ENCODE assay signal across 8 cellular contexts in genomic region chr11:46367244-46367915, GRCh38. TPM values are rescaled to one million over a fixed set of nuclear protein-coding genes. Genes with fewer than 3 reads are reported as not detected.
A peak's percentile ranks its signal among the peaks of the same experiment; 100 is the strongest.
DNase-seq lines count a peak whose midpoint lies in the region; ATAC-seq, FAIRE-seq and TF ChIP-seq lines count a peak whose summit lies in the region.

No MANE protein-coding gene starts in this region.

- no peak overlapping the region for H2AFZ ChIP-seq in K562 (ENCODE audit: low read depth, low read length)

- H3K36me3 ChIP-seq in WERI-Rb-1: peaks cover 41% of the 10 kb centered on the region
- peaks cover 73% of the 10 kb centered on the region; the same call in 2 of the 3 replicates for H3K36me3 ChIP-seq in K562 (ENCODE audit: control insufficient read depth, insufficient read depth, low read length)

- H3K27me3 ChIP-seq in HL-60 (ENCODE audit: insufficient read depth, poor library complexity, severe bottlenecking) (no peaks in the 10 kb centered on the region), WERI-Rb-1 (ENCODE audit: insufficient read depth, low read depth, severe bottlenecking) (no peaks in the 10 kb centered on the region), K562 (ENCODE audit: control insufficient read depth in 2 of 2, insufficient read depth in 2 of 2, low read length in 2 of 2) (no peaks in the 10 kb centered on the region)

- POLR2A ChIA-PET in K562 (lab: Yijun Ruan, JAX): interaction anchor here (0.6 kb wide), 1 partner anchor 54 kb away, joined by 5 read pairs; no protein-coding TSS in a partner anchor

- no peak for TF ChIP-seq POLR2A in K562 (conservative IDR thresholded peaks at IDR 0.05)

- H3K4me3 ChIP-seq in HL-60 (replicated peaks; ENCODE audit: insufficient read depth, low read length) (no peak overlapping the region), WERI-Rb-1 (ENCODE audit: low read depth, low read length) (no peak overlapping the region), K562 (no peak overlapping the region)

- H3K9me3 ChIP-seq in WERI-Rb-1 (ENCODE audit: severe bottlenecking) (no peaks in the 10 kb centered on the region), K562 (replicated peaks; ENCODE audit: control insufficient read depth, insufficient read depth, low read depth, low read length) (no peaks in the 10 kb centered on the region)

- TF ChIP-seq CTCF in HL-60 (IDR thresholded peaks at IDR 0.05; ENCODE audit: insufficient read depth, low read length) (peak; percentile 65), WERI-Rb-1 (IDR thresholded peaks at IDR 0.05; ENCODE audit: low read depth, low read length) (peak; percentile 92), K562 (IDR thresholded peaks at IDR 0.05 in 2 of 3, conservative IDR thresholded peaks at IDR 0.05 in 1 of 3; ENCODE audit: insufficient read depth in 2 of 3, low read depth in 1 of 3, low read length in 3 of 3) (peak; percentile 81 to 89 (median 84))

- DNase-seq in A172 (ENCODE audit: low spot score): peak; percentile 54
- peak in 1 of 2 experiments; percentile 67 for DNase-seq in HL-60 (ENCODE audit: low read depth in 1 of 2, low spot score in 1 of 2)
- DNase-seq in WERI-Rb-1: peak; percentile 77
- DNase-seq in K562 (ENCODE audit: extremely low read depth in 1 of 4, low spot score in 3 of 4): peak; percentile 57 to 83 (median 64)
- DNase-seq in left lobe of liver (ENCODE audit: low spot score): no peak
- peak; percentile 63 for DNase-seq in stimulated activated CD8-positive, alpha-beta memory T cell treated with anti-CD3 and anti-CD28 coated beads, Interleukin-15, amount 100 ng/mL, for 24 hours (ENCODE audit: low read depth)
- DNase-seq in NCI-H1048 (lab: John Stamatoyannopoulos, UW): no peak

- peak overlapping the region in 1 of 2 experiments; percentile 87; a peak in 2 of 4 replicates for H3K9ac ChIP-seq in K562 (ENCODE audit: insufficient read depth in 1 of 2, low read depth in 2 of 2, low read length in 2 of 2)

- H3K79me2 ChIP-seq in K562 (ENCODE audit: control insufficient read depth, insufficient read depth, low read length): peaks cover 18% of the 10 kb centered on the region

- BruUV-seq in K562 (replicated peaks; lab: Mats Ljungman, UMichigan): no TSS peak

- WGBS in K562 (ENCODE audit: insufficient coverage, low coverage, missing lambda C conversion rate): 39% methylated on average over 19 of the region's 32 CpGs

- peak; percentile 77 for ATAC-seq in GM18502 (IDR thresholded peaks at IDR 0.05; ENCODE audit: poor library complexity, unreplicated experiment)
- peak; percentile 86 for ATAC-seq in K562
- ATAC-seq in left lobe of liver: peak; percentile 74

- H3K4me1 ChIP-seq in K562 (replicated peaks in 1 of 2; ENCODE audit: control insufficient read depth in 2 of 2, insufficient read depth in 2 of 2, low read length in 2 of 2): peaks cover 12 to 53% of the 10 kb centered on the region in 2 experiments

- H4K20me1 ChIP-seq in K562 (replicated peaks; ENCODE audit: control insufficient read depth, insufficient read depth, low read length): no peaks in the 10 kb centered on the region; the same call in none of the 2 replicates

- H3K9me1 ChIP-seq in K562 (ENCODE audit: control insufficient read depth, insufficient read depth, low read length): peaks cover 3% of the 10 kb centered on the region

- H3K27ac ChIP-seq in HL-60 (replicated peaks) (0 out of 2 replicates have a peak overlapping the region, but pooled peaks have one; percentile 26), WERI-Rb-1 (peak overlapping the region; percentile 53), K562 (ENCODE audit: extremely low read depth, low read depth, low read length) (peak overlapping the region; percentile 45; the same call in 2 of the 3 replicates)

- peak; percentile 89 for FAIRE-seq in K562 (lab: Jason Lieb, UNC)

- TF ChIP-seq RAD21 in K562 (CRISPR knock-in tag; conservative IDR thresholded peaks at IDR 0.05 in 1 of 2, IDR thresholded peaks at IDR 0.05 in 1 of 2): peak; percentile 78 to 88

- intact Hi-C loops in K562 (cut with micrococcal nuclease): loop anchor here (1.0 to 5.0 kb wide), 3 partner anchors 15 to 120 kb away; no protein-coding TSS in a partner anchor

- in situ Hi-C loops in K562 (cut with MboI): no loop called here

- TF ChIP-seq EP300 in K562 (IDR thresholded peaks at IDR 0.05; ENCODE audit: low read length): no peak

- CTCF ChIA-PET in K562 (lab: Yijun Ruan, JAX; ENCODE audit: low intra/inter-chr PET ratio): interaction anchor here (0.6 to 1.5 kb wide), 3 partner anchors 16 to 120 kb away, joined by 3 to 5 read pairs (median 3); no protein-coding TSS in a partner anchor

- H3K4me2 ChIP-seq in K562 (ENCODE audit: insufficient read depth, low read length): no peak overlapping the region; the same call in 1 of the 2 replicates

TF ChIP-seq in K562, 482 proteins besides CTCF, POLR2A, EP300 and RAD21 (continues in another document):
- no peak for TF ChIP-seq TCF3 (CRISPR knock-in tag; IDR thresholded peaks at IDR 0.05)
- TF ChIP-seq THRAP3 (IDR thresholded peaks at IDR 0.05; ENCODE audit: borderline replicate concordance): no peak
- no peak for TF ChIP-seq FOXP1 (CRISPR knock-in tag; IDR thresholded peaks at IDR 0.05)
- TF ChIP-seq HNRNPLL (IDR thresholded peaks at IDR 0.05; ENCODE audit: low read depth, low read length, poor library complexity, severe bottlenecking): no peak
- TF ChIP-seq SIRT6 (IDR thresholded peaks at IDR 0.05; ENCODE audit: low read depth, low read length): no peak

RNA-seq across cellular contexts. Expression of gene MDK, which starts 14.1 kb away (rescaled TPM):
- total RNA-seq in A172 (2014; rRNA removed; shearing (Covaris generic)): 8.9 and 13.3 TPM in 2 replicates
- total RNA-seq in K562 (2011; cell fraction: chromatin; rRNA removed; ENCODE audit: low replicate concordance): 91.4 and 271 TPM in 2 replicates
- 402 and 460 TPM in 2 replicates for total RNA-seq in K562 (2011; cell fraction: nucleolus; rRNA removed)
- total RNA-seq in K562 (2011; cell fraction: nucleoplasm; rRNA removed): 333 and 334 TPM in 2 replicates
- total RNA-seq in K562 (2014; rRNA removed) (478 and 553 TPM in 2 replicates), K562 (2014; rRNA removed; fragmentation: Illumina TruSeq; extraction: Trizol) (91.5 and 123 TPM in 2 replicates), K562 (2015; rRNA removed; fragmentation: Illumina TruSeq; extraction: Trizol) (269 and 279 TPM in 2 replicates), K562 (2021) (396 and 429 TPM in 2 replicates), left lobe of liver (2.0 TPM)
- polyA plus RNA-seq in K562 (2011; rRNA removed) (343 and 350 TPM in 2 replicates), K562 (2014; fragmentation: Illumina TruSeq; extraction: Trizol) (661 and 667 TPM in 2 replicates), K562 (2014; fragmentation: Nextera tagmentation; extraction: Ambion mirVana) (10 to 100 TPM; 20.7 to 61.7 TPM), K562 (2014; rRNA removed) (700 and 703 TPM in 2 replicates)
- polyA plus RNA-seq in K562 (2011; cell fraction: cytosol; rRNA removed): 540 and 788 TPM in 2 replicates
- 206 and 271 TPM in 2 replicates for polyA plus RNA-seq in K562 (2011; cell fraction: nucleus; rRNA removed)
- 413 and 460 TPM in 2 replicates for polyA plus RNA-seq in K562 (2012)
- 33.7 and 59.6 TPM in 2 replicates for polyA minus RNA-seq in K562 (2011; rRNA and poly(A)+ RNA removed)
- polyA minus RNA-seq in K562 (2011; cell fraction: cytosol; rRNA and poly(A)+ RNA removed): 108 and 146 TPM in 2 replicates
- polyA minus RNA-seq in K562 (2011; cell fraction: nucleus; rRNA and poly(A)+ RNA removed): 24.1 and 38.4 TPM in 2 replicates

RNA-seq across cellular contexts. Expression of gene DGKZ, which starts 20.1 kb away (rescaled TPM):
- 88.1 and 89.0 TPM in 2 replicates for total RNA-seq in A172 (2014; rRNA removed; shearing (Covaris generic))
- 71.0 and 248 TPM in 2 replicates for total RNA-seq in K562 (2011; cell fraction: chromatin; rRNA removed; ENCODE audit: low replicate concordance)
- 153 and 166 TPM in 2 replicates for total RNA-seq in K562 (2011; cell fraction: nucleolus; rRNA removed)
- total RNA-seq in K562 (2011; cell fraction: nucleoplasm; rRNA removed): 88.0 and 98.6 TPM in 2 replicates
- total RNA-seq in K562 (2014; rRNA removed) (78.5 and 108 TPM in 2 replicates), K562 (2014; rRNA removed; fragmentation: Illumina TruSeq; extraction: Trizol) (10.9 and 13.6 TPM in 2 replicates), K562 (2015; rRNA removed; fragmentation: Illumina TruSeq; extraction: Trizol) (44.2 and 47.5 TPM in 2 replicates), K562 (2021) (87.8 and 100 TPM in 2 replicates), left lobe of liver (13.0 TPM)
- polyA plus RNA-seq in K562 (2011; rRNA removed) (28.2 and 49.4 TPM in 2 replicates), K562 (2014; fragmentation: Illumina TruSeq; extraction: Trizol) (48.8 and 66.2 TPM in 2 replicates), K562 (2014; fragmentation: Nextera tagmentation; extraction: Ambion mirVana) (under 1 TPM; 0.51 to 0.71 TPM), K562 (2014; rRNA removed) (73.5 and 77.9 TPM in 2 replicates)
- 55.4 and 121 TPM in 2 replicates for polyA plus RNA-seq in K562 (2011; cell fraction: cytosol; rRNA removed)
- polyA plus RNA-seq in K562 (2011; cell fraction: nucleus; rRNA removed): 203 and 295 TPM in 2 replicates
- polyA plus RNA-seq in K562 (2012): 64.0 and 103 TPM in 2 replicates
- polyA minus RNA-seq in K562 (2011; rRNA and poly(A)+ RNA removed): 18.5 and 28.5 TPM in 2 replicates
- 53.9 and 65.8 TPM in 2 replicates for polyA minus RNA-seq in K562 (2011; cell fraction: cytosol; rRNA and poly(A)+ RNA removed)
- 59.1 and 64.5 TPM in 2 replicates for polyA minus RNA-seq in K562 (2011; cell fraction: nucleus; rRNA and poly(A)+ RNA removed)

RNA-seq across cellular contexts. Expression of gene CHRM4, which starts 24.2 kb away (rescaled TPM):
- total RNA-seq in A172 (2014; rRNA removed; shearing (Covaris generic)): 4.0 and 5.5 TPM in 2 replicates
- total RNA-seq in K562 (2011; cell fraction: chromatin; rRNA removed; ENCODE audit: low replicate concordance): 1.0 and 3.7 TPM in 2 replicates
- total RNA-seq in K562 (2011; cell fraction: nucleolus; rRNA removed): 1.6 and 4.0 TPM in 2 replicates
- 1.2 TPM in 2 replicates for total RNA-seq in K562 (2011; cell fraction: nucleoplasm; rRNA removed)
- total RNA-seq in K562 (2014; rRNA removed) (0.73 and 1.3 TPM in 2 replicates), K562 (2014; rRNA removed; fragmentation: Illumina TruSeq; extraction: Trizol) (0.19 and 0.22 TPM in 2 replicates), K562 (2015; rRNA removed; fragmentation: Illumina TruSeq; extraction: Trizol) (0.22 and 0.49 TPM in 2 replicates), K562 (2021) (0.89 and 1.0 TPM in 2 replicates), left lobe of liver (not detected)
- polyA plus RNA-seq in K562 (2011; rRNA removed) (0.62 and 0.74 TPM in 2 replicates), K562 (2014; fragmentation: Illumina TruSeq; extraction: Trizol) (0.40 and 0.76 TPM in 2 replicates), K562 (2014; fragmentation: Nextera tagmentation; extraction: Ambion mirVana) (not detected), K562 (2014; rRNA removed) (0.33 and 0.58 TPM in 2 replicates)
- polyA plus RNA-seq in K562 (2011; cell fraction: cytosol; rRNA removed): 0.84 and 2.3 TPM in 2 replicates
- polyA plus RNA-seq in K562 (2011; cell fraction: nucleus; rRNA removed): 0.60 and 1.5 TPM in 2 replicates
- 0.35 and 0.68 TPM in 2 replicates for polyA plus RNA-seq in K562 (2012)
- polyA minus RNA-seq in K562 (2011; rRNA and poly(A)+ RNA removed): 0.42 and 1.1 TPM in 2 replicates
- 1.6 TPM in 1 of 2 replicates, not detected in the other for polyA minus RNA-seq in K562 (2011; cell fraction: cytosol; rRNA and poly(A)+ RNA removed)
- 0.89 and 2.6 TPM in 2 replicates for polyA minus RNA-seq in K562 (2011; cell fraction: nucleus; rRNA and poly(A)+ RNA removed)

Comparison
In these comparisons a context has a peak if more than half of its experiments do, and no peak if none do; other contexts are left out.
1. DNase-seq: peak in A172 (single experiment), WERI-Rb-1 (single experiment), K562 (4 of 4) and stimulated activated CD8-positive, alpha-beta memory T cell treated with anti-CD3 and anti-CD28 coated beads, Interleukin-15, amount 100 ng/mL, for 24 hours (single experiment); none in left lobe of liver (single experiment) and NCI-H1048 (single experiment).
2. Peak in every context shown above with its lines, with median percentiles within 50 percentile points of each other: ATAC-seq, H3K27ac ChIP-seq and CTCF ChIP-seq.